ENCODE assay signal across 20 cellular contexts in genomic region chr21:36790616-36791015, GRCh38.
DNase-seq lines count a peak whose midpoint lies in the region; ATAC-seq, FAIRE-seq and TF ChIP-seq lines count a peak whose summit lies in the region.
"Had no signal": no experiment of that assay in that cellular context is flagged by ENCODE, and none has a peak within 500 bp of the region (broad histone marks: within the 10 kb centered on the region; RNA-seq: fewer than 3 reads in every experiment).

No MANE protein-coding gene starts in this region.

- H3K4me2 ChIP-seq in A549: no peak overlapping the region
- H3K4me2 ChIP-seq in astrocyte (ENCODE audit: low read length): no peak overlapping the region

- H2AFZ ChIP-seq in astrocyte (ENCODE audit: low read depth, low read length): no peak overlapping the region

- no peaks in the 10 kb centered on the region for H3K79me2 ChIP-seq in astrocyte (ENCODE audit: insufficient read depth, low read length)

- peaks cover 9% of the 10 kb centered on the region for H3K9me3 Mint-ChIP-seq in astrocyte (ENCODE audit: unreplicated experiment)
- H3K9me3 Mint-ChIP-seq in activated CD4-positive, alpha-beta T cell treated with anti-CD3 and anti-CD28 coated beads for 36 hours (ENCODE audit: low read depth): no peaks in the 10 kb centered on the region

- CTCF ChIA-PET in A549 (lab: Yijun Ruan, JAX): no interaction called here
- CTCF ChIA-PET in activated CD4-positive, alpha-beta T cell treated with anti-CD3 and anti-CD28 coated beads for 36 hours (lab: Charles Lee): no interaction called here

- no peak for TF ChIP-seq RAD21 in A549 (conservative IDR thresholded peaks at IDR 0.05 in 1 of 2, IDR thresholded peaks at IDR 0.05 in 1 of 2)

- in situ Hi-C loops in KBM-7 (cut with MboI; ENCODE audit: low pct_unique_long_range_greater_than_20kb, low sequenced_read_pairs): loop anchor here (25.0 kb wide), 1 partner anchor 97 kb away; no protein-coding TSS in a partner anchor

- DNase-seq in A549 (ENCODE audit: low read depth in 1 of 2, low spot score in 1 of 2) (no peak), KBM-7 (peak; percentile 21), astrocyte (ENCODE audit: low read depth) (no peak), inferior parietal cortex (ENCODE audit: extremely low spot score) (peak; percentile 47), SIG-M5 treated with dmso at 0.1 percent for 504 hours (lab: John Stamatoyannopoulos, UW; ENCODE audit: unreplicated experiment) (no peak), DMS53 (lab: John Stamatoyannopoulos, UW) (no peak)
- DNase-seq in activated effector memory CD4-positive, alpha-beta T cell treated with Interleukin-2 at 50 U/mL for 16 hours: no peak
- DNase-seq in activated CD4-positive, alpha-beta T cell treated with anti-CD3 and anti-CD28 coated beads for 36 hours: no peak
- DNase-seq: activated CD4-positive, alpha-beta T cell treated with anti-CD3 and anti-CD28 coated beads, Interleukin-2, amount 50 U/mL, for 48 hours; activated naive CD4-positive, alpha-beta T cell treated with Interleukin-2 at 50 U/mL for 16 hours; CD4-positive, alpha-beta memory T cell; cortex of kidney; DMS153; NCI-H2029; NCI-H524; stimulated activated CD4-positive, alpha-beta T cell treated with anti-CD3 and anti-CD28 coated beads, Interleukin-15, amount 100 ng/mL, for 24 hours had no signal

- no peaks in the 10 kb centered on the region for H4K20me1 ChIP-seq in astrocyte (ENCODE audit: insufficient read depth, low read length)

- TF ChIP-seq CTCF in A549 (IDR thresholded peaks at IDR 0.05) (no peak), astrocyte (IDR thresholded peaks at IDR 0.05; ENCODE audit: insufficient read depth, low read depth, low read length) (no peak)

- H3K9me3 ChIP-seq in A549: 0 out of 3 replicates have a peak, but pooled peaks cover 3% of the 10 kb centered on the region
- no peaks in the 10 kb centered on the region for H3K9me3 ChIP-seq in astrocyte (ENCODE audit: insufficient read depth, low read depth, low read length)
- H3K9me3 ChIP-seq: HAP-1 had no signal

- H3K4me1 ChIP-seq in A549: peaks cover 25% of the 10 kb centered on the region
- peaks cover 5% of the 10 kb centered on the region for H3K4me1 ChIP-seq in astrocyte (ENCODE audit: insufficient read depth, low read length)

- H3K27ac ChIP-seq in A549 (no peak overlapping the region), astrocyte (ENCODE audit: low read depth, low read length) (no peak overlapping the region)
- H3K27ac ChIP-seq: epithelial cell of prostate had no signal

- FAIRE-seq in A549 (lab: Jason Lieb, UNC): no peak
- FAIRE-seq in astrocyte (lab: Jason Lieb, UNC): no peak
- FAIRE-seq: frontal cortex had no signal

- H3K36me3 ChIP-seq in astrocyte (ENCODE audit: insufficient read depth, low read length): no peaks in the 10 kb centered on the region
- H3K36me3 ChIP-seq: HAP-1 had no signal

- H3K27me3 ChIP-seq in astrocyte (ENCODE audit: insufficient read depth, low read length): no peaks in the 10 kb centered on the region

- POLR2A ChIA-PET in A549 (lab: Yijun Ruan, JAX): no interaction called here
- POLR2A ChIA-PET in activated CD4-positive, alpha-beta T cell treated with anti-CD3 and anti-CD28 coated beads for 36 hours (lab: Charles Lee): no interaction called here

- peak overlapping the region; percentile 36 for H3K27ac Mint-ChIP-seq in astrocyte (ENCODE audit: unreplicated experiment)
- no peak overlapping the region for H3K27ac Mint-ChIP-seq in activated CD4-positive, alpha-beta T cell treated with anti-CD3 and anti-CD28 coated beads for 36 hours
- H3K27ac Mint-ChIP-seq: CD4-positive, alpha-beta memory T cell had no signal

- no peak for TF ChIP-seq EP300 in A549 (IDR thresholded peaks at IDR 0.05)

- no peak overlapping the region for H3K4me3 Mint-ChIP-seq in astrocyte (ENCODE audit: unreplicated experiment)
- no peak overlapping the region for H3K4me3 Mint-ChIP-seq in activated CD4-positive, alpha-beta T cell treated with anti-CD3 and anti-CD28 coated beads for 36 hours
- H3K4me3 Mint-ChIP-seq: CD4-positive, alpha-beta memory T cell; neural crest cell had no signal

- no peak for TF ChIP-seq POLR2A in A549 (IDR thresholded peaks at IDR 0.05; ENCODE audit: low read length)

- intact Hi-C loops in activated CD4-positive, alpha-beta T cell treated with anti-CD3 and anti-CD28 coated beads for 36 hours (cut with DNase I, micrococcal nuclease): no loop called here

- no peak for ATAC-seq in A549
- ATAC-seq in activated CD4-positive, alpha-beta T cell treated with anti-CD3 and anti-CD28 coated beads for 36 hours: no peak

- H3K36me3 Mint-ChIP-seq in astrocyte (ENCODE audit: low read depth, unreplicated experiment): peaks cover 13% of the 10 kb centered on the region
- peaks cover 4% of the 10 kb centered on the region for H3K36me3 Mint-ChIP-seq in activated CD4-positive, alpha-beta T cell treated with anti-CD3 and anti-CD28 coated beads for 36 hours (ENCODE audit: low read depth)

- no peak overlapping the region for H3K9ac ChIP-seq in astrocyte (ENCODE audit: low read length)

- 90% methylated on average over 5 of the region's 7 CpGs for WGBS in A549 (ENCODE audit: missing lambda C conversion rate)

- peaks cover 5% of the 10 kb centered on the region for H3K4me1 Mint-ChIP-seq in astrocyte (ENCODE audit: low read depth, unreplicated experiment)
- H3K4me1 Mint-ChIP-seq in activated CD4-positive, alpha-beta T cell treated with anti-CD3 and anti-CD28 coated beads for 36 hours: no peaks in the 10 kb centered on the region
- H3K4me1 Mint-ChIP-seq: CD4-positive, alpha-beta memory T cell; neural crest cell had no signal

- H3K4me3 ChIP-seq in A549 (no peak overlapping the region), astrocyte (ENCODE audit: insufficient read depth, low read depth, low read length) (no peak overlapping the region)
- H3K4me3 ChIP-seq: HAP-1 had no signal

- H3K27me3 Mint-ChIP-seq in astrocyte (ENCODE audit: low read depth, unreplicated experiment): no peaks in the 10 kb centered on the region
- H3K27me3 Mint-ChIP-seq in activated CD4-positive, alpha-beta T cell treated with anti-CD3 and anti-CD28 coated beads for 36 hours: no peaks in the 10 kb centered on the region
- H3K27me3 Mint-ChIP-seq: CD4-positive, alpha-beta memory T cell had no signal

TF ChIP-seq in A549, 52 proteins besides CTCF, POLR2A, EP300 and RAD21:
- no peak for TF ChIP-seq EHMT2 (IDR thresholded peaks at IDR 0.05; ENCODE audit: low read depth)
- peak; percentile 36 for TF ChIP-seq MAFK (IDR thresholded peaks at IDR 0.05; ENCODE audit: partially characterized antibody)

Comparison
In these comparisons a context has a peak if more than half of its experiments do, and no peak if none do; other contexts are left out.
1. DNase-seq: peak in KBM-7 (single experiment) and inferior parietal cortex (single experiment); none in A549 (0 of 2), astrocyte (single experiment), SIG-M5 treated with dmso at 0.1 percent for 504 hours (single experiment), activated effector memory CD4-positive, alpha-beta T cell treated with Interleukin-2 at 50 U/mL for 16 hours (single experiment), activated CD4-positive, alpha-beta T cell treated with anti-CD3 and anti-CD28 coated beads for 36 hours (single experiment) and DMS53 (single experiment).